1 cellular context compared by ENCODE assay signal in genomic region chr6:93679836-93680235, GRCh38.
TF ChIP-seq lines count a peak whose summit lies in the region.

No MANE protein-coding gene starts in this region.

TF ChIP-seq in GM23338, 12 proteins besides CTCF, POLR2A, EP300 and RAD21 (continued from another document):
- TF ChIP-seq, protein P1, sequence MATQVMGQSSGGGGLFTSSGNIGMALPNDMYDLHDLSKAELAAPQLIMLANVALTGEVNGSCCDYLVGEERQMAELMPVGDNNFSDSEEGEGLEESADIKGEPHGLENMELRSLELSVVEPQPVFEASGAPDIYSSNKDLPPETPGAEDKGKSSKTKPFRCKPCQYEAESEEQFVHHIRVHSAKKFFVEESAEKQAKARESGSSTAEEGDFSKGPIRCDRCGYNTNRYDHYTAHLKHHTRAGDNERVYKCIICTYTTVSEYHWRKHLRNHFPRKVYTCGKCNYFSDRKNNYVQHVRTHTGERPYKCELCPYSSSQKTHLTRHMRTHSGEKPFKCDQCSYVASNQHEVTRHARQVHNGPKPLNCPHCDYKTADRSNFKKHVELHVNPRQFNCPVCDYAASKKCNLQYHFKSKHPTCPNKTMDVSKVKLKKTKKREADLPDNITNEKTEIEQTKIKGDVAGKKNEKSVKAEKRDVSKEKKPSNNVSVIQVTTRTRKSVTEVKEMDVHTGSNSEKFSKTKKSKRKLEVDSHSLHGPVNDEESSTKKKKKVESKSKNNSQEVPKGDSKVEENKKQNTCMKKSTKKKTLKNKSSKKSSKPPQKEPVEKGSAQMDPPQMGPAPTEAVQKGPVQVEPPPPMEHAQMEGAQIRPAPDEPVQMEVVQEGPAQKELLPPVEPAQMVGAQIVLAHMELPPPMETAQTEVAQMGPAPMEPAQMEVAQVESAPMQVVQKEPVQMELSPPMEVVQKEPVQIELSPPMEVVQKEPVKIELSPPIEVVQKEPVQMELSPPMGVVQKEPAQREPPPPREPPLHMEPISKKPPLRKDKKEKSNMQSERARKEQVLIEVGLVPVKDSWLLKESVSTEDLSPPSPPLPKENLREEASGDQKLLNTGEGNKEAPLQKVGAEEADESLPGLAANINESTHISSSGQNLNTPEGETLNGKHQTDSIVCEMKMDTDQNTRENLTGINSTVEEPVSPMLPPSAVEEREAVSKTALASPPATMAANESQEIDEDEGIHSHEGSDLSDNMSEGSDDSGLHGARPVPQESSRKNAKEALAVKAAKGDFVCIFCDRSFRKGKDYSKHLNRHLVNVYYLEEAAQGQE (IDR thresholded peaks at IDR 0.05; ENCODE audit: unreplicated experiment) = no peak
